10 cellular contexts compared by ENCODE assay signal in genomic region chr20:62816879-62817873, GRCh38. TPM values are rescaled to one million over a fixed set of nuclear protein-coding genes. Genes with fewer than 3 reads are reported as not detected.
DNase-seq lines count a peak whose midpoint lies in the region; ATAC-seq lines count a peak whose summit lies in the region.
"Had no signal": no experiment of that assay in that cellular context is flagged by ENCODE, and none has a peak within 500 bp of the region (broad histone marks: within the 10 kb centered on the region; RNA-seq: fewer than 3 reads in every experiment).

Gene COL9A3, plus strand, starts transcription at chr20:62817050. Its CDS starts 15 bp downstream, at chr20:62817065.

- H3K27me3 Mint-ChIP-seq in activated CD4-positive, alpha-beta T cell treated with anti-CD3 and anti-CD28 coated beads, Interleukin-2, amount 10 ng/mL, durations not matched to agents 24 days and 14 days: peaks cover 24% of the 10 kb centered on the region
- peaks cover 25% of the 10 kb centered on the region for H3K27me3 Mint-ChIP-seq in activated CD8-positive, alpha-beta T cell treated with anti-CD3 and anti-CD28 coated beads, Interleukin-2, amount 10 ng/mL, durations not matched to agents 7 days and 5 days (ENCODE audit: low read depth)

- peak; percentile 45 for ATAC-seq in activated CD8-positive, alpha-beta T cell treated with anti-CD3 and anti-CD28 coated beads, Interleukin-2, amount 10 ng/mL, durations not matched to agents 7 days and 5 days
- ATAC-seq: left colon had no signal

- no peak for DNase-seq in activated CD4-positive, alpha-beta T cell treated with anti-CD3 and anti-CD28 coated beads, Interleukin-2, amount 10 ng/mL, durations not matched to agents 24 days and 14 days
- DNase-seq in activated CD4-positive, alpha-beta T cell treated with anti-CD3 and anti-CD28 coated beads, Interleukin-2, amount 50 U/mL, for 4 hours: no peak
- no peak for DNase-seq in activated CD8-positive, alpha-beta T cell treated with anti-CD3 and anti-CD28 coated beads, Interleukin-2, amount 10 ng/mL, durations not matched to agents 7 days and 5 days
- DNase-seq in iPS-NIHi11 (ENCODE audit: low spot score) (peak; percentile 64), substantia nigra (lab: John Stamatoyannopoulos, UW) (peak in 43 of 49 donors; percentile 27 to 80 (median 59)), NCI-H524 treated with DMSO at 0.1 percent for 48 hours (lab: John Stamatoyannopoulos, UW) (no peak), GM19238 (ENCODE audit: insufficient read length, low spot score) (no peak)
- no peak for DNase-seq in activated CD8-positive, alpha-beta memory T cell treated with anti-CD3 and anti-CD28 coated beads for 24 hours
- DNase-seq: left colon; stimulated activated naive CD4-positive, alpha-beta T cell treated with Interleukin-2 at 50 U/mL for 16 hours had no signal

- peak within 1 kb of the TSS; percentile 97 for H3K27ac ChIP-seq in substantia nigra (ENCODE audit: low read depth, low read length, poor library complexity, severe bottlenecking)

- POLR2A ChIA-PET in activated CD8-positive, alpha-beta T cell treated with anti-CD3 and anti-CD28 coated beads, Interleukin-2, amount 10 ng/mL, durations not matched to agents 7 days and 5 days (lab: Charles Lee): interaction anchor here (1.3 kb wide), 1 partner anchor 12 kb away, joined by 3 read pairs; no protein-coding TSS in a partner anchor

- peaks cover 9% of the 10 kb centered on the region for H3K36me3 Mint-ChIP-seq in activated CD4-positive, alpha-beta T cell treated with anti-CD3 and anti-CD28 coated beads, Interleukin-2, amount 10 ng/mL, durations not matched to agents 24 days and 14 days (ENCODE audit: low read depth)
- H3K36me3 Mint-ChIP-seq in activated CD8-positive, alpha-beta T cell treated with anti-CD3 and anti-CD28 coated beads, Interleukin-2, amount 10 ng/mL, durations not matched to agents 7 days and 5 days (ENCODE audit: low read depth): peaks cover 5% of the 10 kb centered on the region

- H3K4me1 Mint-ChIP-seq in activated CD4-positive, alpha-beta T cell treated with anti-CD3 and anti-CD28 coated beads, Interleukin-2, amount 10 ng/mL, durations not matched to agents 24 days and 14 days: no peaks in the 10 kb centered on the region
- peaks cover 4% of the 10 kb centered on the region for H3K4me1 Mint-ChIP-seq in activated CD8-positive, alpha-beta T cell treated with anti-CD3 and anti-CD28 coated beads, Interleukin-2, amount 10 ng/mL, durations not matched to agents 7 days and 5 days (ENCODE audit: low read depth)

- H3K4me3 Mint-ChIP-seq in activated CD4-positive, alpha-beta T cell treated with anti-CD3 and anti-CD28 coated beads, Interleukin-2, amount 10 ng/mL, durations not matched to agents 24 days and 14 days: no peak within 1 kb of the TSS
- H3K4me3 Mint-ChIP-seq in activated CD8-positive, alpha-beta T cell treated with anti-CD3 and anti-CD28 coated beads, Interleukin-2, amount 10 ng/mL, durations not matched to agents 7 days and 5 days: peak within 1 kb of the TSS; percentile 22

- no peaks in the 10 kb centered on the region for H3K9me3 Mint-ChIP-seq in activated CD4-positive, alpha-beta T cell treated with anti-CD3 and anti-CD28 coated beads, Interleukin-2, amount 10 ng/mL, durations not matched to agents 24 days and 14 days
- no peaks in the 10 kb centered on the region for H3K9me3 Mint-ChIP-seq in activated CD8-positive, alpha-beta T cell treated with anti-CD3 and anti-CD28 coated beads, Interleukin-2, amount 10 ng/mL, durations not matched to agents 7 days and 5 days (ENCODE audit: insufficient read depth)

- intact Hi-C loops in activated CD4-positive, alpha-beta T cell treated with anti-CD3 and anti-CD28 coated beads, Interleukin-2, amount 10 ng/mL, durations not matched to agents 24 days and 14 days (cut with micrococcal nuclease): no loop called here

- peak within 1 kb of the TSS; percentile 51 for H3K27ac Mint-ChIP-seq in activated CD4-positive, alpha-beta T cell treated with anti-CD3 and anti-CD28 coated beads, Interleukin-2, amount 10 ng/mL, durations not matched to agents 24 days and 14 days
- H3K27ac Mint-ChIP-seq in activated CD8-positive, alpha-beta T cell treated with anti-CD3 and anti-CD28 coated beads, Interleukin-2, amount 10 ng/mL, durations not matched to agents 7 days and 5 days: no peak within 1 kb of the TSS

- CTCF ChIA-PET in activated CD8-positive, alpha-beta T cell treated with anti-CD3 and anti-CD28 coated beads, Interleukin-2, amount 10 ng/mL, durations not matched to agents 7 days and 5 days (lab: Charles Lee): interaction anchor here (1.0 kb wide), 1 partner anchor 9 kb away, joined by 3 read pairs; no protein-coding TSS in a partner anchor

RNA-seq across cellular contexts. Expression of gene COL9A3, which starts in this region (rescaled TPM):
- total RNA-seq in activated CD4-positive, alpha-beta T cell treated with anti-CD3 and anti-CD28 coated beads, Interleukin-2, amount 10 ng/mL, durations not matched to agents 24 days and 14 days: 0.47 TPM in 1 of 2 replicates, not detected in the other
- total RNA-seq in activated CD8-positive, alpha-beta T cell treated with anti-CD3 and anti-CD28 coated beads, Interleukin-2, amount 10 ng/mL, durations not matched to agents 7 days and 5 days: not detected

Comparison
In these comparisons a context has a peak if more than half of its experiments do, and no peak if none do; other contexts are left out.
1. Peak in ATAC-seq in activated CD8-positive, alpha-beta T cell treated with anti-CD3 and anti-CD28 coated beads, Interleukin-2, amount 10 ng/mL, durations not matched to agents 7 days and 5 days; RNA of the gene not detected or under 1 TPM.
2. DNase-seq: peak in iPS-NIHi11 (single experiment) and substantia nigra (43 of 49); none in activated CD4-positive, alpha-beta T cell treated with anti-CD3 and anti-CD28 coated beads, Interleukin-2, amount 10 ng/mL, durations not matched to agents 24 days and 14 days (single experiment), activated CD4-positive, alpha-beta T cell treated with anti-CD3 and anti-CD28 coated beads, Interleukin-2, amount 50 U/mL, for 4 hours (0 of 2), activated CD8-positive, alpha-beta T cell treated with anti-CD3 and anti-CD28 coated beads, Interleukin-2, amount 10 ng/mL, durations not matched to agents 7 days and 5 days (single experiment), NCI-H524 treated with DMSO at 0.1 percent for 48 hours (single experiment), GM19238 (single experiment) and activated CD8-positive, alpha-beta memory T cell treated with anti-CD3 and anti-CD28 coated beads for 24 hours (single experiment).